In genomic region chr1:22252248-22252647, GRCh38 we compare ENCODE assay signal across 15 cellular contexts.
"Had no signal": no experiment of that assay in that cellular context is flagged by ENCODE, and none has a peak within 500 bp of the region (broad histone marks: within the 10 kb centered on the region; RNA-seq: fewer than 3 reads in every experiment).

No MANE protein-coding gene starts in this region.

- H3K9me3 ChIP-seq: adrenal gland, colonic mucosa, left ventricle myocardium inferior, pancreas, sigmoid colon, thyroid gland, uterus had no signal

- H3K27me3 ChIP-seq: adrenal gland, colonic mucosa, hepatocyte, pancreas, thyroid gland, uterus had no signal

- H3K9me3 Mint-ChIP-seq: naive B cell; stimulated activated naive B cell treated with anti-CD40 and anti-IgM and Interleukin-4, amounts not matched to agents 10 μg/mL and 1 μg/mL and 100 μg/mL, for 72 hours had no signal

- H3K36me3 ChIP-seq: adrenal gland, colonic mucosa, left ventricle myocardium inferior, pancreas, sigmoid colon, thyroid gland, uterus had no signal

- H2AFZ ChIP-seq: hepatocyte had no signal

- H3K4me3 Mint-ChIP-seq: stimulated activated naive B cell treated with anti-CD40 and anti-IgM and Interleukin-4, amounts not matched to agents 10 μg/mL and 1 μg/mL and 100 μg/mL, for 72 hours had no signal

- H3K36me3 Mint-ChIP-seq: naive B cell; stimulated activated naive B cell treated with anti-CD40 and anti-IgM and Interleukin-4, amounts not matched to agents 10 μg/mL and 1 μg/mL and 100 μg/mL, for 72 hours had no signal

- H3K4me3 ChIP-seq: adrenal gland, colonic mucosa, hepatocyte, left ventricle myocardium inferior, pancreas, sigmoid colon, thyroid gland, uterus had no signal

- H3K4me1 ChIP-seq: adrenal gland, left ventricle myocardium inferior, pancreas, sigmoid colon, uterus had no signal

- H3K79me2 ChIP-seq: hepatocyte had no signal

- DNase-seq: activated CD4-positive, alpha-beta T cell treated with anti-CD3 and anti-CD28 coated beads for 1 hour; activated CD4-positive, alpha-beta T cell treated with anti-CD3 and anti-CD28 coated beads, Interleukin-2, amount 50 U/mL, for 48 hours; activated naive CD4-positive, alpha-beta T cell treated with anti-CD3 and anti-CD28 coated beads, Interleukin-2, amount 50 U/mL, for 16 hours; adrenal gland; colonic mucosa; kidney; left ventricle myocardium inferior; naive B cell; sigmoid colon; stimulated activated CD4-positive, alpha-beta T cell treated with anti-CD3 and anti-CD28 coated beads, Interleukin-1b, Interleukin-23, amount 100 ng/mL, for 48 hours; stimulated activated naive B cell treated with anti-CD40 and anti-IgM and Interleukin-4, amounts not matched to agents 10 μg/mL and 1 μg/mL and 100 μg/mL, for 72 hours; thyroid gland; uterus had no signal

- H3K4me2 ChIP-seq: hepatocyte had no signal

- H3K4me1 Mint-ChIP-seq: stimulated activated naive B cell treated with anti-CD40 and anti-IgM and Interleukin-4, amounts not matched to agents 10 μg/mL and 1 μg/mL and 100 μg/mL, for 72 hours had no signal

- H3K27ac ChIP-seq: adrenal gland, colonic mucosa, hepatocyte, left ventricle myocardium inferior, pancreas, sigmoid colon, thyroid gland, uterus had no signal

- H3K27ac Mint-ChIP-seq: naive B cell; stimulated activated naive B cell treated with anti-CD40 and anti-IgM and Interleukin-4, amounts not matched to agents 10 μg/mL and 1 μg/mL and 100 μg/mL, for 72 hours had no signal
